8 cellular contexts compared by ENCODE assay signal in the genomic region with DNA sequence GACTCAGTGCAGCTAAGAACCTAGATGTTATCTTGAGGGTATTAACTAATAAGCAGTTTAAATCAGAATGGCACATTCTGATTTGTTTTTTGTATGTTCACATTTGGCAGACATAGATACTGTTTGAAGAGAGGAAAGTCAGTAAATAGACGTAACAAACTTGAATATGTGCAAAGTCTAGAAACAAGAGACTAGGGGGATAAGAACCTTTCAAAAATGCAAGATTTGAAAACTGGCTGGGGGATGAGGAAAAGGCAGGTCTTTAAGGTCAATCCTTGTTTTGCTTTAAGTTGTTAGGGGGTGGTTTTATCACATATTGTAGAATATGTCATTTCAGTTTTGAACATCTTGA.
DNase-seq lines count a peak whose midpoint lies in the region; ATAC-seq and TF ChIP-seq lines count a peak whose summit lies in the region.
"Not testable (repeated sequence)": the region's sequence is repeated elsewhere in the genome, so short reads cannot be mapped to it uniquely, and the experiment has no call there.

No MANE protein-coding gene starts in this region.

- not testable (repeated sequence) for H3F3A ChIP-seq in GM23248 (ENCODE audit: insufficient read depth)

- TF ChIP-seq EP300 in esophagus muscularis mucosa (IDR thresholded peaks at IDR 0.05) = not testable (repeated sequence)

- not testable (repeated sequence) for H3K27ac ChIP-seq in GM23248; ascending aorta; esophagus muscularis mucosa (replicated peaks in 1 of 4); lower lobe of right lung; upper lobe of right lung

- H3K4me3 ChIP-seq in GM23248 (peak overlapping the region; percentile 72), NT2/D1 (ENCODE audit: insufficient read length, low read depth) (peak overlapping the region; percentile 59), ascending aorta (peak overlapping the region; percentile 55 to 59), esophagus muscularis mucosa (peak overlapping the region; percentile 38 to 64 (median 54)), lower lobe of right lung (peak overlapping the region; percentile 41), retinal pigment epithelial cell (ENCODE audit: low read length) (peak overlapping the region; percentile 61), upper lobe of right lung (peak overlapping the region; percentile 36)

- 14 to 28% methylated on average over 1 of the region's 1 CpG for WGBS in GM23248 (ENCODE audit: low coverage in 1 of 2, low lambda C conversion rate in 2 of 2, missing lambda C conversion rate in 2 of 2), 2 experiments
- WGBS in esophagus muscularis mucosa = 24% methylated on average over 1 of the region's 1 CpG

- not testable (repeated sequence) for H3K9me2 ChIP-seq in GM23248 (ENCODE audit: insufficient read depth)

- H3K4me1 ChIP-seq in GM23248 (ENCODE audit: insufficient read depth); NT2/D1 (ENCODE audit: insufficient read depth, insufficient read length); ascending aorta; lower lobe of right lung; upper lobe of right lung: not testable (repeated sequence)
- peaks cover 10 to 19% (median 13%) of the 10 kb centered on the region in 4 donors for H3K4me1 ChIP-seq in esophagus muscularis mucosa

- DNase-seq in GM23248 = peak; percentile 0
- not testable (repeated sequence) for DNase-seq in NT2/D1 (ENCODE audit: low read depth, low spot score); activated CD4-positive, alpha-beta T cell treated with anti-CD3 and anti-CD28 coated beads, Interleukin-2, amount 10 ng/mL, durations not matched to agents 24 days and 14 days; ascending aorta (ENCODE audit: low spot score in 2 of 2); esophagus muscularis mucosa (ENCODE audit: extremely low spot score); lower lobe of right lung; retinal pigment epithelial cell (ENCODE audit: low read depth); upper lobe of right lung

- H3K27me3 Mint-ChIP-seq in activated CD4-positive, alpha-beta T cell treated with anti-CD3 and anti-CD28 coated beads, Interleukin-2, amount 10 ng/mL, durations not matched to agents 24 days and 14 days = peaks cover 23% of the 10 kb centered on the region

- peak overlapping the region; percentile 79; the same call in 1 of the 2 replicates for H2AFZ ChIP-seq in GM23248

- H3K9me3 ChIP-seq in GM23248 (ENCODE audit: low read depth); NT2/D1 (ENCODE audit: insufficient read depth, low read length); ascending aorta; esophagus muscularis mucosa; lower lobe of right lung; upper lobe of right lung: not testable (repeated sequence)

- peak overlapping the region; percentile 19 for H3K27ac Mint-ChIP-seq in activated CD4-positive, alpha-beta T cell treated with anti-CD3 and anti-CD28 coated beads, Interleukin-2, amount 10 ng/mL, durations not matched to agents 24 days and 14 days

- H3K9me3 Mint-ChIP-seq in activated CD4-positive, alpha-beta T cell treated with anti-CD3 and anti-CD28 coated beads, Interleukin-2, amount 10 ng/mL, durations not matched to agents 24 days and 14 days = not testable (repeated sequence)

- H3K4me3 Mint-ChIP-seq in activated CD4-positive, alpha-beta T cell treated with anti-CD3 and anti-CD28 coated beads, Interleukin-2, amount 10 ng/mL, durations not matched to agents 24 days and 14 days = peak overlapping the region; percentile 71

- not testable (repeated sequence) for TF ChIP-seq POLR2A in esophagus muscularis mucosa (IDR thresholded peaks at IDR 0.05; ENCODE audit: low read depth)

- ATAC-seq in lower lobe of right lung, upper lobe of right lung: not testable (repeated sequence)

- H3K27me3 ChIP-seq in GM23248 (replicated peaks; ENCODE audit: insufficient read depth) = peaks cover 29% of the 10 kb centered on the region
- peaks cover 26% of the 10 kb centered on the region for H3K27me3 ChIP-seq in NT2/D1 (ENCODE audit: insufficient read depth, insufficient read length)
- H3K27me3 ChIP-seq in ascending aorta = not testable (repeated sequence)
- peaks cover 0 to 46% (median 16%) of the 10 kb centered on the region in 4 donors for H3K27me3 ChIP-seq in esophagus muscularis mucosa
- peaks cover 26% of the 10 kb centered on the region for H3K27me3 ChIP-seq in lower lobe of right lung (ENCODE audit: low read depth)
- H3K27me3 ChIP-seq in upper lobe of right lung = peaks cover 28% of the 10 kb centered on the region

- H3K36me3 Mint-ChIP-seq in activated CD4-positive, alpha-beta T cell treated with anti-CD3 and anti-CD28 coated beads, Interleukin-2, amount 10 ng/mL, durations not matched to agents 24 days and 14 days (ENCODE audit: low read depth) = not testable (repeated sequence)

- H3K79me2 ChIP-seq in GM23248 (ENCODE audit: insufficient read depth) = not testable (repeated sequence)

- H3K9ac ChIP-seq in GM23248 = not testable (repeated sequence)
- H3K9ac ChIP-seq in NT2/D1 (ENCODE audit: insufficient read length, low read depth) = peak overlapping the region; percentile 61

- not testable (repeated sequence) for H4K20me1 ChIP-seq in GM23248 (ENCODE audit: insufficient read depth)

- peak overlapping the region; percentile 67 for H3K4me2 ChIP-seq in GM23248 (ENCODE audit: unreplicated experiment)

- TF ChIP-seq CTCF in ascending aorta (IDR thresholded peaks at IDR 0.05); esophagus muscularis mucosa (IDR thresholded peaks at IDR 0.05); lower lobe of right lung (IDR thresholded peaks at IDR 0.05); retinal pigment epithelial cell (conservative IDR thresholded peaks at IDR 0.05; ENCODE audit: low read depth, low read length); upper lobe of right lung (IDR thresholded peaks at IDR 0.05): not testable (repeated sequence)

- in situ Hi-C loops in GM23248 (cut with MboI) = not testable (repeated sequence)

- not testable (repeated sequence) for H3K36me3 ChIP-seq in GM23248 (ENCODE audit: low read depth); NT2/D1 (ENCODE audit: insufficient read depth, insufficient read length, low read length); ascending aorta; esophagus muscularis mucosa; lower lobe of right lung; upper lobe of right lung

- intact Hi-C loops in activated CD4-positive, alpha-beta T cell treated with anti-CD3 and anti-CD28 coated beads, Interleukin-2, amount 10 ng/mL, durations not matched to agents 24 days and 14 days (cut with micrococcal nuclease); ascending aorta (cut with DNase I); esophagus muscularis mucosa (cut with DNase I); lower lobe of right lung (cut with DNase I); upper lobe of right lung (cut with DNase I): not testable (repeated sequence)

- not testable (repeated sequence) for H3K4me1 Mint-ChIP-seq in activated CD4-positive, alpha-beta T cell treated with anti-CD3 and anti-CD28 coated beads, Interleukin-2, amount 10 ng/mL, durations not matched to agents 24 days and 14 days
